In the genomic region with DNA sequence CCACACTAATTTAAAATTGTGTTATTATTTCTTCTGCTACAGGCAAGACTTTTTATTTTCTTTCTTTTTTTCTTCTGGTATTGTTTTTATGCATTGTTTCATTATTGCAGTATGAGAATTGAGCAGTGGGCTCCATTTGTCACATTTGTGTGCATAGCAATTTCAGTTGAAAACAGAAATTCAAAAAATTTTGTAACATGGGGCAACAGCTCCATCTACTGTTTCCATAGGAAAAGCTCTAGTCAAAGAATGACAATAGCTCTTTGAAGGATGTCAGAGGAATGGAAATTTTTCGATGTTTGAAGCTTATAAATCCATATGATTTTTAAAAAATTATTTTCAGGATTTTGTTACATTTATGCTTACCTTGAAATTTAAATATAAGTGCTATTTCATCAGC, we compare ENCODE assay signal across 8 cellular contexts.
DNase-seq lines count a peak whose midpoint lies in the region; ATAC-seq and TF ChIP-seq lines count a peak whose summit lies in the region.

No MANE protein-coding gene starts in this region.

- no peaks in the 10 kb centered on the region for H3K27me3 ChIP-seq in body of pancreas

- no peak for TF ChIP-seq POLR2A in body of pancreas (IDR thresholded peaks at IDR 0.05)

- TF ChIP-seq CTCF in body of pancreas (IDR thresholded peaks at IDR 0.05): peak; percentile 25 to 87 (median 74)

- H3K36me3 ChIP-seq in body of pancreas (replicated peaks in 1 of 2; ENCODE audit: insufficient read depth in 1 of 2, low read depth in 2 of 2): no peaks in the 10 kb centered on the region

- 0 to 5% methylated on average over 1 of the region's 1 CpG for WGBS in body of pancreas, 2 donors

- intact Hi-C loops in body of pancreas (cut with DNase I): loop anchor here (10.0 kb wide), 1 partner anchor 273 kb away; no protein-coding TSS in a partner anchor

- no peak overlapping the region for H3K4me3 ChIP-seq in body of pancreas

- H3K4me1 ChIP-seq in body of pancreas: peaks cover 26% of the 10 kb centered on the region

- no peak overlapping the region for H3K27ac ChIP-seq in body of pancreas

- ATAC-seq in GM19463 (IDR thresholded peaks at IDR 0.05; ENCODE audit: unreplicated experiment) (peak; percentile 45), body of pancreas (peak; percentile 61), HG03280 (IDR thresholded peaks at IDR 0.05; ENCODE audit: unreplicated experiment) (no peak)

- H3K9me3 ChIP-seq in body of pancreas: no peaks in the 10 kb centered on the region

- peak; percentile 15 for DNase-seq in DMS153 (lab: John Stamatoyannopoulos, UW)
- peak; percentile 57 for DNase-seq in NCI-H1694 (lab: John Stamatoyannopoulos, UW)
- DNase-seq in body of pancreas: no peak
- peak; percentile 66 for DNase-seq in left kidney (ENCODE audit: low read depth, low spot score)
- no peak for DNase-seq in GOT3 (lab: John Stamatoyannopoulos, UW)
- DNase-seq in activated T-cell treated with anti-CD3 and anti-CD28 coated beads, Interleukin-2, amount 50 U/mL, for 48 hours: no peak

Comparison
In these comparisons a context has a peak if more than half of its experiments do, and no peak if none do; other contexts are left out.
1. DNase-seq: peak in DMS153 (single experiment), NCI-H1694 (single experiment) and left kidney (single experiment); none in body of pancreas (0 of 4), GOT3 (single experiment) and activated T-cell treated with anti-CD3 and anti-CD28 coated beads, Interleukin-2, amount 50 U/mL, for 48 hours (0 of 2).